ENCODE assay signal across 8 cellular contexts in the genomic region with DNA sequence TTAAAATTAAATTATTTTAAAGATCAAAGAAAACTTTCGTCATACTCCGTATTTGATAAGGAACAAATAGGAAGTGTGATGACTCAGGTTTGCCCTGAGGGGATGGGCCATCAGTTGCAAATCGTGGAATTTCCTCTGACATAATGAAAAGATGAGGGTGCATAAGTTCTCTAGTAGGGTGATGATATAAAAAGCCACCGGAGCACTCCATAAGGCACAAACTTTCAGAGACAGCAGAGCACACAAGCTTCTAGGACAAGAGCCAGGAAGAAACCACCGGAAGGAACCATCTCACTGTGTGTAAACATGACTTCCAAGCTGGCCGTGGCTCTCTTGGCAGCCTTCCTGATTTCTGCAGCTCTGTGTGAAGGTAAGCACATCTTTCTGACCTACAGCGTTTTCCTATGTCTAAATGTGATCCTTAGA. TPM values are rescaled to one million over a fixed set of nuclear protein-coding genes. Genes with fewer than 3 reads are reported as not detected.
DNase-seq lines count a peak whose midpoint lies in the region; ATAC-seq and TF ChIP-seq lines count a peak whose summit lies in the region.

CXCL8 (plus strand) TSS at position 217 of the 426 bp plus-strand sequence; CDS start at position 307, 90 bp downstream.

- peak within 1 kb of the TSS; percentile 40 for H3K4me2 ChIP-seq in IMR-90 (ENCODE audit: low read depth, low read length)

- no peaks in the 10 kb centered on the region for H3K27me3 ChIP-seq in IMR-90 (ENCODE audit: control insufficient read depth, insufficient read depth, low read length)
- no peaks in the 10 kb centered on the region for H3K27me3 ChIP-seq in psoas muscle (ENCODE audit: insufficient read depth in 3 of 3, low read length in 2 of 3)

- 0 out of 2 replicates have a peak within 1 kb of the TSS, but pooled peaks have one; percentile 18 for H3K18ac ChIP-seq in IMR-90 (ENCODE audit: low read depth, low read length)

- peak within 1 kb of the TSS; percentile 11; the same call in 1 of the 2 replicates for H3K23ac ChIP-seq in IMR-90 (ENCODE audit: low read depth, low read length)

- H3K14ac ChIP-seq in IMR-90 (replicated peaks; ENCODE audit: low read depth, low read length), result peak within 1 kb of the TSS; percentile 13

- CTCF ChIA-PET in IMR-90 (lab: Yijun Ruan, JAX), result interaction anchor here (0.8 kb wide), 1 partner anchor 11 kb away, joined by 3 read pairs; no protein-coding TSS in a partner anchor

- H4K20me1 ChIP-seq in IMR-90 (ENCODE audit: insufficient read depth, low read length), result no peaks in the 10 kb centered on the region

- TF ChIP-seq RAD21 in IMR-90 (IDR thresholded peaks at IDR 0.05; ENCODE audit: low read length), result no peak

- peak within 1 kb of the TSS; percentile 38 for H2AFZ ChIP-seq in IMR-90 (replicated peaks; ENCODE audit: low read length, poor library complexity)

- H3K36me3 Mint-ChIP-seq in nephron progenitor cell (ENCODE audit: low read depth) (no peaks in the 10 kb centered on the region), glutamatergic neuron (ENCODE audit: unreplicated experiment) (no peaks in the 10 kb centered on the region)

- H2BK120ac ChIP-seq in IMR-90 (ENCODE audit: low read depth, low read length), result no peak within 1 kb of the TSS

- no peak within 1 kb of the TSS for H2BK5ac ChIP-seq in IMR-90 (ENCODE audit: low read depth, low read length, poor library complexity, severe bottlenecking)

- H2AK9ac ChIP-seq in IMR-90 (replicated peaks; ENCODE audit: low read depth, low read length, poor library complexity), result peak within 1 kb of the TSS; percentile 24

- BruUV-seq in IMR-90 (replicated peaks; lab: Mats Ljungman, UMichigan), result no TSS peak

- peak within 1 kb of the TSS; percentile 12; the same call in 2 of the 3 replicates for H2BK15ac ChIP-seq in IMR-90 (ENCODE audit: low read depth, low read length)

- H3K9me3 Mint-ChIP-seq in nephron progenitor cell (no peaks in the 10 kb centered on the region), glutamatergic neuron (ENCODE audit: unreplicated experiment) (no peaks in the 10 kb centered on the region)

- H3K4me1 Mint-ChIP-seq in nephron progenitor cell, result no peaks in the 10 kb centered on the region
- no peaks in the 10 kb centered on the region for H3K4me1 Mint-ChIP-seq in glutamatergic neuron (ENCODE audit: low read depth, unreplicated experiment)

- 0 out of 2 replicates have a peak, but pooled peaks cover 4% of the 10 kb centered on the region for H3K9me1 ChIP-seq in IMR-90 (ENCODE audit: insufficient read depth, low read length)

- no peak within 1 kb of the TSS for H3K4me3 ChIP-seq in IMR-90 (ENCODE audit: insufficient read depth, low read depth, low read length)
- H3K4me3 ChIP-seq in fibroblast of the aortic adventitia (ENCODE audit: low read depth, low read length), result peak within 1 kb of the TSS; percentile 42
- H3K4me3 ChIP-seq in psoas muscle, result no peak within 1 kb of the TSS

- H4K8ac ChIP-seq in IMR-90 (ENCODE audit: low read depth in 2 of 2, low read length in 2 of 2), result peak within 1 kb of the TSS in 1 of 2 experiments; percentile 36; a peak in 1 of 4 replicates

- peak; percentile 73 for ATAC-seq in IMR-90 (ENCODE audit: low read depth)
- ATAC-seq in psoas muscle, result peak; percentile 27 to 58 (median 40)

- peak within 1 kb of the TSS; percentile 25 for H2AK5ac ChIP-seq in IMR-90 (ENCODE audit: low read depth, low read length)

- no peaks in the 10 kb centered on the region; the same call in 1 of the 2 replicates for H3K36me3 ChIP-seq in IMR-90 (ENCODE audit: control insufficient read depth, insufficient read depth, low read length)
- no peaks in the 10 kb centered on the region for H3K36me3 ChIP-seq in psoas muscle (ENCODE audit: insufficient read depth in 1 of 2, low read depth in 1 of 2)

- POLR2A ChIA-PET in IMR-90 (lab: Charles Lee; ENCODE audit: unreplicated experiment), result interaction anchor here (0.6 kb wide), 1 partner anchor 654 kb away, joined by 8 read pairs; no protein-coding TSS in a partner anchor

- H3K4me3 Mint-ChIP-seq in nephron progenitor cell (no peak within 1 kb of the TSS), glutamatergic neuron (ENCODE audit: unreplicated experiment) (no peak within 1 kb of the TSS)

- H3K4me1 ChIP-seq in IMR-90 (ENCODE audit: control insufficient read depth, insufficient read depth, low read length) (no peaks in the 10 kb centered on the region), psoas muscle (no peaks in the 10 kb centered on the region)

- no peak within 1 kb of the TSS; the same call in 1 of the 2 replicates for H4K5ac ChIP-seq in IMR-90 (ENCODE audit: low read depth, low read length)

- dilution Hi-C loops in IMR-90 (cut with HindIII; ENCODE audit: low sequenced_read_pairs, unreplicated experiment), result no loop called here

- intact Hi-C loops in IMR-90 (cut with micrococcal nuclease) (no loop called here), psoas muscle (cut with DNase I) (no loop called here)

- H3K9ac ChIP-seq in IMR-90 (ENCODE audit: low read depth, low read length), result no peak within 1 kb of the TSS

- TF ChIP-seq POLR2A in IMR-90 (IDR thresholded peaks at IDR 0.05; ENCODE audit: low read depth, low read length), result peak; percentile 59

- H3K56ac ChIP-seq in IMR-90 (ENCODE audit: extremely low read depth, insufficient read depth, low read length), result no peak within 1 kb of the TSS

- WGBS in IMR-90 (ENCODE audit: extremely low coverage in 2 of 2, insufficient read length in 1 of 2), 2 experiments, result 17% methylated on average over 1 of the region's 7 CpGs; no CpG with 5 or more reads in 1 of the 2 experiments
- WGBS in psoas muscle, 3 donors, result 38 to 44% (median 38%) methylated on average over 7 of the region's 7 CpGs

- in situ Hi-C loops in IMR-90 (cut with MboI; ENCODE audit: low sequenced_read_pairs), result no loop called here
- in situ Hi-C loops in SK-MEL-5 (cut with HindIII; ENCODE audit: low pct_unique_long_range_greater_than_20kb, low sequenced_read_pairs), result no loop called here

- peak within 1 kb of the TSS; percentile 0; the same call in 1 of the 2 replicates for H4K91ac ChIP-seq in IMR-90 (ENCODE audit: insufficient read depth, low read depth, low read length)

- H2BK20ac ChIP-seq in IMR-90 (ENCODE audit: low read depth, low read length), result peak within 1 kb of the TSS; percentile 57; the same call in 1 of the 2 replicates

- H3K9me3 ChIP-seq in IMR-90 (ENCODE audit: control insufficient read depth, insufficient read depth, low read length) (no peaks in the 10 kb centered on the region), psoas muscle (no peaks in the 10 kb centered on the region)

- no peaks in the 10 kb centered on the region for H3K79me1 ChIP-seq in IMR-90 (ENCODE audit: low read depth in 1 of 2, low read length in 2 of 2)

- H3K27me3 Mint-ChIP-seq in nephron progenitor cell (ENCODE audit: low read depth, poor library complexity) (peaks cover 3% of the 10 kb centered on the region), glutamatergic neuron (ENCODE audit: unreplicated experiment) (no peaks in the 10 kb centered on the region)

- DNase-seq in ELR (ENCODE audit: low read depth) (peak; percentile 98), IMR-90 (peak; percentile 91), SK-MEL-5 (ENCODE audit: low read depth, low spot score) (peak; percentile 64), fibroblast of the aortic adventitia (ENCODE audit: low read depth) (peak; percentile 83), psoas muscle (peak in 1 of 2 donors; percentile 30), nephron progenitor cell (no peak), NCI-H1048 (lab: John Stamatoyannopoulos, UW) (no peak), glutamatergic neuron (no peak)

- TF ChIP-seq CTCF in IMR-90 (conservative IDR thresholded peaks at IDR 0.05; ENCODE audit: low read depth, low read length) (no peak), fibroblast of the aortic adventitia (IDR thresholded peaks at IDR 0.05; ENCODE audit: insufficient read depth, low read length) (no peak), psoas muscle (IDR thresholded peaks at IDR 0.05) (no peak), nephron progenitor cell (IDR thresholded peaks at IDR 0.05) (no peak), glutamatergic neuron (IDR thresholded peaks at IDR 0.05; ENCODE audit: partially characterized antibody, unreplicated experiment) (no peak)

- no peak within 1 kb of the TSS for H3K27ac Mint-ChIP-seq in nephron progenitor cell
- H3K27ac Mint-ChIP-seq in glutamatergic neuron (ENCODE audit: unreplicated experiment), result no peak within 1 kb of the TSS

- H3K4ac ChIP-seq in IMR-90 (ENCODE audit: low read depth, low read length), result 0 out of 2 replicates have a peak within 1 kb of the TSS, but pooled peaks have one; percentile 59

- H3K27ac ChIP-seq in IMR-90 (ENCODE audit: insufficient read depth, low read length) (no peak within 1 kb of the TSS), psoas muscle (no peak within 1 kb of the TSS)

TF ChIP-seq in IMR-90, 13 proteins besides CTCF, POLR2A, EP300 and RAD21:
- TF ChIP-seq CEBPB (IDR thresholded peaks at IDR 0.05; ENCODE audit: low read depth, low read length) (peak; percentile 78), FOS (IDR thresholded peaks at IDR 0.05; ENCODE audit: low read depth, low read length) (0 out of 2 replicates have a peak, but pooled peaks have one; percentile 34), MAFK (IDR thresholded peaks at IDR 0.05; ENCODE audit: low read depth, low read length) (no peak), NFE2L2 (IDR thresholded peaks at IDR 0.05; ENCODE audit: low read depth, low read length) (peak; percentile 73; the same call in 1 of the 2 replicates)

RNA-seq across cellular contexts. Expression of gene CXCL8, which starts in this region (rescaled TPM):
- total RNA-seq in IMR-90 (2012; rRNA removed) (2.7 and 3.3 TPM in 2 replicates), fibroblast of the aortic adventitia (ENCODE audit: low replicate concordance) (0.98 and 2.4 TPM in 2 replicates), psoas muscle (1 to 10 TPM in 1 of 4 donors, under 1 TPM in 2, not detected in 1; 0.21 to 8.1 (median 0.52) TPM), glutamatergic neuron (ENCODE audit: unreplicated experiment) (not detected)
- polyA plus RNA-seq in IMR-90 (2012; rRNA removed) (2.2 and 3.0 TPM in 2 replicates), psoas muscle (1 to 10 TPM in 1 of 3 donors, under 1 TPM in 2; 0.21 to 2.8 (median 0.25) TPM)
- polyA plus RNA-seq in IMR-90 (2012; cell fraction: cytosol; rRNA removed), result 0.67 and 2.0 TPM in 2 replicates
- polyA plus RNA-seq in IMR-90 (2012; cell fraction: nucleus; rRNA removed; ENCODE audit: low replicate concordance), result 0.67 and 14.4 TPM in 2 replicates
- 11.5 and 14.8 TPM in 2 replicates for total RNA-seq in SK-MEL-5 (2014; rRNA removed; shearing (Covaris generic))
- 15.1 and 22.7 TPM in 2 replicates for polyA plus RNA-seq in SK-MEL-5 (2015; cell fraction: cytosol; rRNA removed)
- polyA plus RNA-seq in SK-MEL-5 (2015; cell fraction: nucleus; rRNA removed), result 14.1 and 15.5 TPM in 2 replicates

Comparison
In these comparisons a context has a peak if more than half of its experiments do, and no peak if none do; other contexts are left out.
1. DNase-seq: peak in ELR (single experiment), IMR-90 (single experiment), SK-MEL-5 (single experiment) and fibroblast of the aortic adventitia (single experiment); none in nephron progenitor cell (single experiment), NCI-H1048 (single experiment) and glutamatergic neuron (single experiment).